Comparison of ENCODE assay signal across 8 cellular contexts in genomic region chr19:14632286-14632685, GRCh38. TPM values are rescaled to one million over a fixed set of nuclear protein-coding genes. Genes with fewer than 3 reads are reported as not detected.
DNase-seq lines count a peak whose midpoint lies in the region; ATAC-seq and TF ChIP-seq lines count a peak whose summit lies in the region.

No MANE protein-coding gene starts in this region.

- peak; percentile 47; the same call in 2 of the 3 replicates for ATAC-seq in SK-N-SH treated with all-trans-retinoic acid at 6 μM for 48 hours
- ATAC-seq in GM21723 (IDR thresholded peaks at IDR 0.05; ENCODE audit: unreplicated experiment), result no peak
- no peak for ATAC-seq in HG02642 (IDR thresholded peaks at IDR 0.05; ENCODE audit: poor library complexity, unreplicated experiment)
- ATAC-seq in HG03139 (IDR thresholded peaks at IDR 0.05; ENCODE audit: unreplicated experiment), result no peak

- no peak overlapping the region for H3K27ac ChIP-seq in HL-60 (replicated peaks)

- BruUV-seq in Calu3 (replicated peaks; lab: Mats Ljungman, UMichigan), result no TSS peak

- intact Hi-C loops in Calu3 (cut with micrococcal nuclease; ENCODE audit: unreplicated experiment) (no loop called here), head of caudate nucleus (cut with DNase I) (no loop called here)

- no peaks in the 10 kb centered on the region for H3K27me3 ChIP-seq in HL-60 (ENCODE audit: insufficient read depth, poor library complexity, severe bottlenecking)

- H3K27me3 Mint-ChIP-seq in Calu3 (ENCODE audit: unreplicated experiment), result peaks cover 2% of the 10 kb centered on the region

- DNase-seq in Calu3 (peak; percentile 8), HL-60 (ENCODE audit: low read depth in 1 of 2, low spot score in 1 of 2) (peak; percentile 52 to 70), iPS DF 19.7 (ENCODE audit: low read depth, low spot score) (peak; percentile 70), head of caudate nucleus (no peak)

- H3K4me1 Mint-ChIP-seq in Calu3 (ENCODE audit: low read depth, unreplicated experiment), result no peaks in the 10 kb centered on the region

- H3K4me3 ChIP-seq in HL-60 (replicated peaks; ENCODE audit: insufficient read depth, low read length), result no peak overlapping the region

- TF ChIP-seq CTCF in Calu3 (IDR thresholded peaks at IDR 0.05; ENCODE audit: unreplicated experiment), result no peak
- TF ChIP-seq CTCF in HL-60 (IDR thresholded peaks at IDR 0.05; ENCODE audit: insufficient read depth, low read length), result no peak

- no peaks in the 10 kb centered on the region for H3K36me3 Mint-ChIP-seq in Calu3 (ENCODE audit: insufficient read depth, unreplicated experiment)

- H3K4me3 Mint-ChIP-seq in Calu3 (ENCODE audit: low read depth, unreplicated experiment), result no peak overlapping the region

- CTCF ChIA-PET in Calu3 (lab: Charles Lee), result no interaction called here

- no peak overlapping the region for H3K27ac Mint-ChIP-seq in Calu3 (ENCODE audit: unreplicated experiment)

- H3K9me3 Mint-ChIP-seq in Calu3 (ENCODE audit: low read depth, unreplicated experiment), result no peaks in the 10 kb centered on the region

TF ChIP-seq in SK-N-SH treated with all-trans-retinoic acid at 6 μM for 48 hours, 23 proteins besides CTCF, POLR2A, EP300 and RAD21:
- TF ChIP-seq ZFP3 (CRISPR knock-in tag; IDR thresholded peaks at IDR 0.05), result 0 out of 2 replicates have a peak, but pooled peaks have one; percentile 29
- TF ChIP-seq ZNF70 (CRISPR knock-in tag; IDR thresholded peaks at IDR 0.05), result no peak
- TF ChIP-seq CREB5 (CRISPR knock-in tag; IDR thresholded peaks at IDR 0.05; ENCODE audit: low read depth), result no peak
- TF ChIP-seq TSHZ2 (CRISPR knock-in tag; IDR thresholded peaks at IDR 0.05), result no peak
- no peak for TF ChIP-seq ARNTL (CRISPR knock-in tag; IDR thresholded peaks at IDR 0.05; ENCODE audit: borderline replicate concordance, low read depth)

RNA-seq across cellular contexts. Expression of gene ADGRE3, which starts 42.4 kb away (rescaled TPM):
- total RNA-seq in Calu3 (2022), result not detected in 2 replicates

RNA-seq across cellular contexts. Expression of gene CLEC17A, which starts 49.4 kb away (rescaled TPM):
- not detected in 2 replicates for total RNA-seq in Calu3 (2022)

RNA-seq across cellular contexts. Expression of gene ZNF333, which starts 57.6 kb away (rescaled TPM):
- total RNA-seq in Calu3 (2022), result 5.1 and 5.8 TPM in 2 replicates

Comparison
In these comparisons a context has a peak if more than half of its experiments do, and no peak if none do; other contexts are left out.
1. DNase-seq: peak in Calu3 (single experiment), HL-60 (2 of 2) and iPS DF 19.7 (single experiment); none in head of caudate nucleus (0 of 42).